In genomic region chr6:139442188-139442625, GRCh38 we compare ENCODE assay signal across 21 cellular contexts.
DNase-seq lines count a peak whose midpoint lies in the region; ATAC-seq and TF ChIP-seq lines count a peak whose summit lies in the region.
"Had no signal": no experiment of that assay in that cellular context is flagged by ENCODE, and none has a peak within 500 bp of the region (broad histone marks: within the 10 kb centered on the region; RNA-seq: fewer than 3 reads in every experiment).

No MANE protein-coding gene starts in this region.

- H2BK5ac ChIP-seq in mesenchymal stem cell (ENCODE audit: low read depth, low read length, poor library complexity, severe bottlenecking), result no peak overlapping the region

- H3K4ac ChIP-seq in mesenchymal stem cell (ENCODE audit: low read depth in 1 of 2, low read length in 2 of 2), result no peak overlapping the region

- no peaks in the 10 kb centered on the region for H3F3A ChIP-seq in GM23338 (replicated peaks; ENCODE audit: low read depth)

- H3K27me3 Mint-ChIP-seq in GM23338 (ENCODE audit: insufficient read depth, low read depth, poor library complexity), result peaks cover 7% of the 10 kb centered on the region
- H3K27me3 Mint-ChIP-seq in T-helper 1 cell treated with Interleukin-12 subunit alpha and Interleukin-12 subunit beta and Interleukin-4 antibody, amounts not matched to agents 30 μg/mL and 1 μg/mL, for 36 hours (ENCODE audit: low read depth), result peaks cover 5% of the 10 kb centered on the region

- no peak overlapping the region for H3K9ac ChIP-seq in mesenchymal stem cell (ENCODE audit: low read length)

- no peaks in the 10 kb centered on the region for H3K36me3 ChIP-seq in GM23338 (ENCODE audit: insufficient read depth)
- no peaks in the 10 kb centered on the region for H3K36me3 ChIP-seq in mesenchymal stem cell (ENCODE audit: control insufficient read depth in 1 of 2, insufficient read depth in 2 of 2, low read depth in 1 of 2, low read length in 2 of 2)
- H3K36me3 ChIP-seq: upper lobe of left lung had no signal

- no peak overlapping the region for H3K4me3 ChIP-seq in GM23338
- no peak overlapping the region for H3K4me3 ChIP-seq in mesenchymal stem cell (ENCODE audit: insufficient read depth in 1 of 2, low read depth in 1 of 2, low read length in 2 of 2)
- H3K4me3 ChIP-seq: body of pancreas, SK-N-MC, upper lobe of left lung had no signal

- H4K91ac ChIP-seq in mesenchymal stem cell (ENCODE audit: low read length), result no peak overlapping the region

- no peak overlapping the region for H3K4me2 ChIP-seq in GM23338
- H3K4me2 ChIP-seq in mesenchymal stem cell (ENCODE audit: low read length, poor library complexity, severe bottlenecking), result no peak overlapping the region

- H3K79me2 ChIP-seq in GM23338 (replicated peaks; ENCODE audit: insufficient read depth), result no peaks in the 10 kb centered on the region

- H3K36me3 Mint-ChIP-seq in GM23338 (ENCODE audit: low read depth), result no peaks in the 10 kb centered on the region
- H3K36me3 Mint-ChIP-seq in T-helper 1 cell treated with Interleukin-12 subunit alpha and Interleukin-12 subunit beta and Interleukin-4 antibody, amounts not matched to agents 30 μg/mL and 1 μg/mL, for 36 hours (ENCODE audit: low read depth), result peaks cover 2% of the 10 kb centered on the region

- H4K20me1 ChIP-seq in GM23338 (replicated peaks; ENCODE audit: insufficient read depth), result no peaks in the 10 kb centered on the region

- no peak for ATAC-seq in GM23338
- ATAC-seq: body of pancreas had no signal

- in situ Hi-C loops in GM13976 (cut with MboI; ENCODE audit: low sequenced_read_pairs, unreplicated experiment), result no loop called here

- peak; percentile 21 to 53 for DNase-seq in NOMO-1 (lab: John Stamatoyannopoulos, UW; ENCODE audit: unreplicated experiment in 2 of 2)
- no peak for DNase-seq in NOMO-1 treated with dmso at 0.1 percent for 144 hours (lab: John Stamatoyannopoulos, UW; ENCODE audit: unreplicated experiment)
- DNase-seq in GM23338 (ENCODE audit: low spot score), result no peak
- DNase-seq in mesenchymal stem cell, result no peak
- no peak for DNase-seq in Ammon's horn (ENCODE audit: low spot score)
- no peak for DNase-seq in NCI-H748 (lab: John Stamatoyannopoulos, UW; ENCODE audit: unreplicated experiment)
- DNase-seq in GM13976 (ENCODE audit: low spot score), result no peak
- DNase-seq: 8988T; activated naive CD4-positive, alpha-beta T cell treated with Interleukin-2 at 50 U/mL for 16 hours; body of pancreas; C1 segment of cervical spinal cord; HFFc6; hippocampal formation; NCI-H2029; NCI-H526; stimulated activated CD4-positive, alpha-beta T cell treated with anti-CD3 and anti-CD28 coated beads, Interleukin-12 subunit alpha, Interleukin-12 subunit beta, amount 100 ng/mL, for 4 hours; stimulated activated naive CD4-positive, alpha-beta T cell; upper lobe of left lung had no signal

- TF ChIP-seq CTCF in GM23338 (conservative IDR thresholded peaks at IDR 0.05; ENCODE audit: low read depth in 2 of 2) (no peak), GM13976 (IDR thresholded peaks at IDR 0.05; ENCODE audit: borderline replicate concordance, control extremely low read depth, extremely low read depth, insufficient read depth, missing control alignments) (no peak)

- no peaks in the 10 kb centered on the region for H3K27me3 ChIP-seq in GM23338 (ENCODE audit: insufficient read depth)
- H3K27me3 ChIP-seq in mesenchymal stem cell (ENCODE audit: control insufficient read depth in 1 of 2, insufficient read depth in 1 of 2, low read length in 2 of 2), result no peaks in the 10 kb centered on the region
- H3K27me3 ChIP-seq: body of pancreas, upper lobe of left lung had no signal

- H3K79me1 ChIP-seq in mesenchymal stem cell (replicated peaks; ENCODE audit: low read length, poor library complexity, severe bottlenecking), result no peaks in the 10 kb centered on the region

- peak overlapping the region; percentile 5 for H2BK120ac ChIP-seq in mesenchymal stem cell (ENCODE audit: low read depth, low read length)

- no peaks in the 10 kb centered on the region for H3K9me3 ChIP-seq in mesenchymal stem cell (ENCODE audit: control insufficient read depth, low read length)
- H3K9me3 ChIP-seq: body of pancreas, upper lobe of left lung had no signal

- H2BK12ac ChIP-seq in mesenchymal stem cell (ENCODE audit: low read length in 2 of 2), result peak overlapping the region in 1 of 2 experiments; percentile 31

- no peak overlapping the region for H2AK5ac ChIP-seq in mesenchymal stem cell (ENCODE audit: low read length, severe bottlenecking)

- H3K27ac Mint-ChIP-seq in GM23338, result no peak overlapping the region
- H3K27ac Mint-ChIP-seq in T-helper 1 cell treated with Interleukin-12 subunit alpha and Interleukin-12 subunit beta and Interleukin-4 antibody, amounts not matched to agents 30 μg/mL and 1 μg/mL, for 36 hours, result peak overlapping the region; percentile 92

- WGBS in mesenchymal stem cell, result 93% methylated on average over 4 of the region's 4 CpGs

- no peaks in the 10 kb centered on the region for H3K9me3 Mint-ChIP-seq in GM23338
- no peaks in the 10 kb centered on the region for H3K9me3 Mint-ChIP-seq in T-helper 1 cell treated with Interleukin-12 subunit alpha and Interleukin-12 subunit beta and Interleukin-4 antibody, amounts not matched to agents 30 μg/mL and 1 μg/mL, for 36 hours
- H3K9me3 Mint-ChIP-seq: HFFc6 had no signal

- H2BK15ac ChIP-seq in mesenchymal stem cell (ENCODE audit: low read depth, poor library complexity, severe bottlenecking), result peak overlapping the region; percentile 69

- no peaks in the 10 kb centered on the region for H3K4me1 ChIP-seq in GM23338 (ENCODE audit: insufficient read depth)
- H3K4me1 ChIP-seq in mesenchymal stem cell (ENCODE audit: control insufficient read depth, insufficient read depth, low read depth, low read length), result no peaks in the 10 kb centered on the region
- H3K4me1 ChIP-seq: body of pancreas, upper lobe of left lung had no signal

- H3K4me1 Mint-ChIP-seq in GM23338, result peaks cover 19% of the 10 kb centered on the region
- H3K4me1 Mint-ChIP-seq in T-helper 1 cell treated with Interleukin-12 subunit alpha and Interleukin-12 subunit beta and Interleukin-4 antibody, amounts not matched to agents 30 μg/mL and 1 μg/mL, for 36 hours (ENCODE audit: low read depth), result peaks cover 20% of the 10 kb centered on the region

- H3K27ac ChIP-seq in GM23338 (ENCODE audit: low read depth), result no peak overlapping the region
- no peak overlapping the region for H3K27ac ChIP-seq in mesenchymal stem cell (ENCODE audit: low read length, poor library complexity, severe bottlenecking)
- H3K27ac ChIP-seq: body of pancreas, SK-N-MC, upper lobe of left lung had no signal

- peak overlapping the region; percentile 37 for H4K8ac ChIP-seq in mesenchymal stem cell (ENCODE audit: low read length)

- no peak overlapping the region for H3K23ac ChIP-seq in mesenchymal stem cell (ENCODE audit: low read length in 2 of 2)

- peaks cover 3% of the 10 kb centered on the region; the same call in 1 of the 2 replicates for H3K9me2 ChIP-seq in GM23338 (ENCODE audit: insufficient read depth)

- peak overlapping the region; percentile 69 for H2AFZ ChIP-seq in GM23338
- no peak overlapping the region for H2AFZ ChIP-seq in mesenchymal stem cell (ENCODE audit: low read depth, low read length)

- H3K18ac ChIP-seq in mesenchymal stem cell (ENCODE audit: low read depth in 1 of 2, low read length in 2 of 2), result no peak overlapping the region

- no peak overlapping the region for H3K4me3 Mint-ChIP-seq in GM23338
- peak overlapping the region; percentile 69 for H3K4me3 Mint-ChIP-seq in T-helper 1 cell treated with Interleukin-12 subunit alpha and Interleukin-12 subunit beta and Interleukin-4 antibody, amounts not matched to agents 30 μg/mL and 1 μg/mL, for 36 hours
- H3K4me3 Mint-ChIP-seq: neural crest cell had no signal

- H3K14ac ChIP-seq in mesenchymal stem cell (ENCODE audit: low read length in 2 of 2), result no peak overlapping the region

TF ChIP-seq in GM23338, 12 proteins besides CTCF, POLR2A, EP300 and RAD21:
- TF ChIP-seq CREB1 (CRISPR knock-in tag; IDR thresholded peaks at IDR 0.05; ENCODE audit: low read depth) (no peak), STAT1 (IDR thresholded peaks at IDR 0.05; ENCODE audit: unreplicated experiment) (no peak)
TF ChIP-seq in GM23338: peak in this region for 0.

Comparison
In these comparisons a context has a peak if more than half of its experiments do, and no peak if none do; other contexts are left out.
1. DNase-seq: peak in NOMO-1 (2 of 2); none in NOMO-1 treated with dmso at 0.1 percent for 144 hours (single experiment), GM23338 (single experiment), mesenchymal stem cell (single experiment), Ammon's horn (single experiment), NCI-H748 (single experiment) and GM13976 (single experiment).